In genomic region chr3:38165722-38166387, GRCh38 we compare ENCODE assay signal across 8 cellular contexts. TPM values are rescaled to one million over a fixed set of nuclear protein-coding genes. Genes with fewer than 3 reads are reported as not detected.
DNase-seq lines count a peak whose midpoint lies in the region; ATAC-seq, FAIRE-seq and TF ChIP-seq lines count a peak whose summit lies in the region.

No MANE protein-coding gene starts in this region.

- peak overlapping the region; percentile 98 for H3K27ac ChIP-seq in K562 (ENCODE audit: extremely low read depth, low read depth, low read length)
- peak overlapping the region; percentile 98 to 99 for H3K27ac ChIP-seq in kidney (ENCODE audit: low read depth in 2 of 2, low read length in 2 of 2)
- H3K27ac ChIP-seq in spleen, result peak overlapping the region; percentile 92 to 99 (median 96)

- peaks cover 14% of the 10 kb centered on the region for H4K20me1 ChIP-seq in K562 (replicated peaks; ENCODE audit: control insufficient read depth, insufficient read depth, low read length)

- H3K9ac ChIP-seq in K562 (ENCODE audit: insufficient read depth in 1 of 2, low read depth in 2 of 2, low read length in 2 of 2) (peak overlapping the region; percentile 91 to 94), kidney (ENCODE audit: low read length in 2 of 2) (peak overlapping the region; percentile 78 to 96)

- H3K4me3 ChIP-seq in K562 (peak overlapping the region; percentile 91), kidney (ENCODE audit: low read length in 2 of 2) (peak overlapping the region; percentile 83 to 90), spleen (peak overlapping the region; percentile 69 to 89 (median 78))

- no TSS peak for BruUV-seq in K562 (replicated peaks; lab: Mats Ljungman, UMichigan)

- intact Hi-C loops in K562 (cut with micrococcal nuclease), result loop anchor here (1.0 kb wide), 1 partner anchor 29 kb away; the partner anchor contains the start of gene ACAA1
- intact Hi-C loops in kidney (cut with DNase I), result no loop called here
- intact Hi-C loops in spleen (cut with DNase I; ENCODE audit: low total_unique reads), result no loop called here

- H3K4me2 ChIP-seq in K562 (ENCODE audit: insufficient read depth, low read length), result peak overlapping the region; percentile 89

- H3K27me3 Mint-ChIP-seq in T-helper 1 cell treated with Interleukin-12 subunit alpha and Interleukin-12 subunit beta and Interleukin-4 antibody, amounts not matched to agents 30 μg/mL and 1 μg/mL, for 36 hours (ENCODE audit: low read depth), result no peaks in the 10 kb centered on the region

- peak overlapping the region; percentile 94 for H3K4me3 Mint-ChIP-seq in T-helper 1 cell treated with Interleukin-12 subunit alpha and Interleukin-12 subunit beta and Interleukin-4 antibody, amounts not matched to agents 30 μg/mL and 1 μg/mL, for 36 hours

- TF ChIP-seq CTCF in K562 (IDR thresholded peaks at IDR 0.05 in 2 of 3, conservative IDR thresholded peaks at IDR 0.05 in 1 of 3; ENCODE audit: insufficient read depth in 2 of 3, low read depth in 1 of 3, low read length in 3 of 3), result no peak
- no peak for TF ChIP-seq CTCF in kidney (IDR thresholded peaks at IDR 0.05; ENCODE audit: borderline replicate concordance, extremely low read depth, insufficient read depth)
- no peak for TF ChIP-seq CTCF in spleen (IDR thresholded peaks at IDR 0.05 in 8 of 11, conservative IDR thresholded peaks at IDR 0.05 in 3 of 11)

- peaks cover 55% of the 10 kb centered on the region for H3K79me2 ChIP-seq in K562 (ENCODE audit: control insufficient read depth, insufficient read depth, low read length)

- peak in 1 of 2 experiments; percentile 9; a peak in 1 of 4 replicates for TF ChIP-seq RAD21 in K562 (CRISPR knock-in tag; conservative IDR thresholded peaks at IDR 0.05 in 1 of 2, IDR thresholded peaks at IDR 0.05 in 1 of 2)

- no peaks in the 10 kb centered on the region for H3K27me3 ChIP-seq in K562 (ENCODE audit: control insufficient read depth in 2 of 2, insufficient read depth in 2 of 2, low read length in 2 of 2)
- no peaks in the 10 kb centered on the region for H3K27me3 ChIP-seq in spleen (replicated peaks in 1 of 7)

- ATAC-seq in K562 (peak; percentile 60), HG03196 (IDR thresholded peaks at IDR 0.05; ENCODE audit: unreplicated experiment) (no peak)

- 1% methylated on average over 38 of the region's 62 CpGs for WGBS in K562 (ENCODE audit: insufficient coverage, low coverage, missing lambda C conversion rate)
- 1 to 2% (median 1%) methylated on average over 26 to 62 of the region's 62 CpGs for WGBS in spleen, 5 donors

- POLR2A ChIA-PET in K562 (lab: Yijun Ruan, JAX), result interaction anchor here (0.6 to 5.4 kb wide), 22 partner anchors 8 to 575 kb away, joined by 3 to 55 read pairs (median 4); partner anchors contain the start of genes ACAA1 and MYD88

- H3K9me3 ChIP-seq in K562 (replicated peaks; ENCODE audit: control insufficient read depth, insufficient read depth, low read depth, low read length), result no peaks in the 10 kb centered on the region
- H3K9me3 ChIP-seq in kidney (ENCODE audit: control insufficient read depth in 1 of 2, low read length in 2 of 2), result no peaks in the 10 kb centered on the region
- no peaks in the 10 kb centered on the region for H3K9me3 ChIP-seq in spleen

- H3K4me1 ChIP-seq in K562 (replicated peaks in 1 of 2; ENCODE audit: control insufficient read depth in 2 of 2, insufficient read depth in 2 of 2, low read length in 2 of 2), result peaks cover 22 to 35% of the 10 kb centered on the region in 2 experiments
- peaks cover 2 to 9% of the 10 kb centered on the region in 2 donors for H3K4me1 ChIP-seq in kidney (ENCODE audit: control insufficient read depth in 1 of 2, insufficient read depth in 1 of 2, low read depth in 1 of 2, low read length in 2 of 2)
- peaks cover 12 to 60% (median 41%) of the 10 kb centered on the region in 6 donors for H3K4me1 ChIP-seq in spleen

- TF ChIP-seq EP300 in K562 (IDR thresholded peaks at IDR 0.05; ENCODE audit: low read length), result no peak

- no peaks in the 10 kb centered on the region for H3K9me3 Mint-ChIP-seq in T-helper 1 cell treated with Interleukin-12 subunit alpha and Interleukin-12 subunit beta and Interleukin-4 antibody, amounts not matched to agents 30 μg/mL and 1 μg/mL, for 36 hours

- DNase-seq in T-helper 1 cell (no peak), M059J (ENCODE audit: low read depth) (peak; percentile 48), K562 (ENCODE audit: extremely low read depth in 1 of 4, low spot score in 3 of 4) (peak in 2 of 4 experiments; percentile 74 to 77), kidney (no peak), spleen (no peak), NCI-H2107 treated with DMSO at 0.1 percent for 48 hours (lab: John Stamatoyannopoulos, UW; ENCODE audit: unreplicated experiment) (no peak)

- peak overlapping the region; percentile 98 for H2AFZ ChIP-seq in K562 (ENCODE audit: low read depth, low read length)

- H3K9me1 ChIP-seq in K562 (ENCODE audit: control insufficient read depth, insufficient read depth, low read length), result peaks cover 2% of the 10 kb centered on the region

- peak overlapping the region; percentile 97 for H3K27ac Mint-ChIP-seq in T-helper 1 cell treated with Interleukin-12 subunit alpha and Interleukin-12 subunit beta and Interleukin-4 antibody, amounts not matched to agents 30 μg/mL and 1 μg/mL, for 36 hours

- H3K36me3 ChIP-seq in K562 (ENCODE audit: control insufficient read depth, insufficient read depth, low read length) (peaks cover 21% of the 10 kb centered on the region), kidney (ENCODE audit: control insufficient read depth in 1 of 2, insufficient read depth in 2 of 2, low read length in 2 of 2) (peaks cover 0 to 2% of the 10 kb centered on the region in 2 donors), spleen (no peaks in the 10 kb centered on the region)

- peak; percentile 1; the same call in 1 of the 2 replicates for TF ChIP-seq POLR2A in K562 (conservative IDR thresholded peaks at IDR 0.05)
- TF ChIP-seq POLR2A in spleen (IDR thresholded peaks at IDR 0.05), result no peak

- FAIRE-seq in K562 (lab: Jason Lieb, UNC) (no peak), kidney (lab: Jason Lieb, UNC) (no peak)

- CTCF ChIA-PET in K562 (lab: Yijun Ruan, JAX; ENCODE audit: low intra/inter-chr PET ratio), result interaction anchor here (0.7 kb wide), 1 partner anchor 982 kb away, joined by 4 read pairs; no protein-coding TSS in a partner anchor

- in situ Hi-C loops in K562 (cut with MboI), result no loop called here

- peaks cover 44% of the 10 kb centered on the region for H3K4me1 Mint-ChIP-seq in T-helper 1 cell treated with Interleukin-12 subunit alpha and Interleukin-12 subunit beta and Interleukin-4 antibody, amounts not matched to agents 30 μg/mL and 1 μg/mL, for 36 hours (ENCODE audit: low read depth)

- H3K36me3 Mint-ChIP-seq in T-helper 1 cell treated with Interleukin-12 subunit alpha and Interleukin-12 subunit beta and Interleukin-4 antibody, amounts not matched to agents 30 μg/mL and 1 μg/mL, for 36 hours (ENCODE audit: low read depth), result peaks cover 14% of the 10 kb centered on the region

RNA-seq across cellular contexts. Expression of gene OXSR1, which starts 0.5 kb away (rescaled TPM):
- 28.2 and 47.4 TPM in 2 replicates for total RNA-seq in M059J (2014; rRNA removed; shearing (Covaris generic))
- 34.0 and 89.9 TPM in 2 replicates for total RNA-seq in K562 (2011; cell fraction: chromatin; rRNA removed; ENCODE audit: low replicate concordance)
- 19.0 and 27.6 TPM in 2 replicates for total RNA-seq in K562 (2011; cell fraction: nucleolus; rRNA removed)
- total RNA-seq in K562 (2011; cell fraction: nucleoplasm; rRNA removed), result 36.4 and 39.6 TPM in 2 replicates
- 32.8 and 35.0 TPM in 2 replicates for total RNA-seq in K562 (2014; rRNA removed)
- 50.0 and 55.2 TPM in 2 replicates for total RNA-seq in K562 (2014; rRNA removed; fragmentation: Illumina TruSeq; extraction: Trizol)
- total RNA-seq in K562 (2015; rRNA removed; fragmentation: Illumina TruSeq; extraction: Trizol), result 44.7 and 47.6 TPM in 2 replicates
- 48.6 and 56.4 TPM in 2 replicates for total RNA-seq in K562 (2021)
- polyA plus RNA-seq in K562 (2011; rRNA removed), result 63.4 and 87.6 TPM in 2 replicates
- 27.9 and 44.8 TPM in 2 replicates for polyA plus RNA-seq in K562 (2011; cell fraction: cytosol; rRNA removed)
- polyA plus RNA-seq in K562 (2011; cell fraction: nucleus; rRNA removed), result 49.3 and 61.9 TPM in 2 replicates
- polyA plus RNA-seq in K562 (2012), result 27.8 and 43.2 TPM in 2 replicates
- 54.1 and 60.9 TPM in 2 replicates for polyA plus RNA-seq in K562 (2014; fragmentation: Illumina TruSeq; extraction: Trizol)
- polyA plus RNA-seq in K562 (2014; fragmentation: Nextera tagmentation; extraction: Ambion mirVana), result 10 to 100 TPM; 15.7 to 19.8 TPM
- polyA plus RNA-seq in K562 (2014; rRNA removed), result 48.7 and 50.3 TPM in 2 replicates
- 80.0 and 84.2 TPM in 2 replicates for polyA minus RNA-seq in K562 (2011; rRNA and poly(A)+ RNA removed)
- 41.3 and 44.5 TPM in 2 replicates for polyA minus RNA-seq in K562 (2011; cell fraction: cytosol; rRNA and poly(A)+ RNA removed)
- 28.9 and 51.4 TPM in 2 replicates for polyA minus RNA-seq in K562 (2011; cell fraction: nucleus; rRNA and poly(A)+ RNA removed)
- 40.0 TPM for total RNA-seq in kidney
- polyA plus RNA-seq in kidney (ENCODE audit: insufficient read depth, low read depth, low replicate concordance), result 16.7 TPM
- 10 to 100 TPM; 28.6 to 45.0 (median 33.4) TPM for total RNA-seq in spleen
- 10 to 100 TPM in 1 of 3 donors, 1 to 10 TPM in 2; 9.3 to 12.4 (median 9.7) TPM for polyA plus RNA-seq in spleen

RNA-seq across cellular contexts. Expression of gene MYD88, which starts 27.4 kb away (rescaled TPM):
- total RNA-seq in M059J (2014; rRNA removed; shearing (Covaris generic)), result 12.9 and 14.1 TPM in 2 replicates
- total RNA-seq in K562 (2011; cell fraction: chromatin; rRNA removed; ENCODE audit: low replicate concordance), result 14.4 and 29.3 TPM in 2 replicates
- total RNA-seq in K562 (2011; cell fraction: nucleolus; rRNA removed), result 19.7 and 21.7 TPM in 2 replicates
- total RNA-seq in K562 (2011; cell fraction: nucleoplasm; rRNA removed), result 17.0 and 17.3 TPM in 2 replicates
- total RNA-seq in K562 (2014; rRNA removed) (13.3 and 25.3 TPM in 2 replicates), K562 (2014; rRNA removed; fragmentation: Illumina TruSeq; extraction: Trizol) (3.2 and 3.3 TPM in 2 replicates), K562 (2015; rRNA removed; fragmentation: Illumina TruSeq; extraction: Trizol) (4.1 and 5.0 TPM in 2 replicates), K562 (2021) (33.0 and 33.1 TPM in 2 replicates), kidney (34.5 TPM), spleen (100 to 1,000 TPM in 2 of 7 donors, 10 to 100 TPM in 5; 69.8 to 146 (median 90.9) TPM)
- polyA plus RNA-seq in K562 (2011; rRNA removed) (37.6 and 37.8 TPM in 2 replicates), K562 (2014; fragmentation: Illumina TruSeq; extraction: Trizol) (39.2 and 47.3 TPM in 2 replicates), K562 (2014; fragmentation: Nextera tagmentation; extraction: Ambion mirVana) (10 to 100 TPM; 19.5 to 37.7 TPM), K562 (2014; rRNA removed) (27.6 and 37.7 TPM in 2 replicates), kidney (ENCODE audit: insufficient read depth, low read depth, low replicate concordance) (20.8 TPM), spleen (10 to 100 TPM; 38.8 to 53.3 (median 41.1) TPM)
- 45.5 and 50.8 TPM in 2 replicates for polyA plus RNA-seq in K562 (2011; cell fraction: cytosol; rRNA removed)
- polyA plus RNA-seq in K562 (2011; cell fraction: nucleus; rRNA removed), result 61.3 and 86.0 TPM in 2 replicates
- 32.0 and 43.5 TPM in 2 replicates for polyA plus RNA-seq in K562 (2012)
- 29.7 and 37.4 TPM in 2 replicates for polyA minus RNA-seq in K562 (2011; rRNA and poly(A)+ RNA removed)
- 21.7 and 26.8 TPM in 2 replicates for polyA minus RNA-seq in K562 (2011; cell fraction: cytosol; rRNA and poly(A)+ RNA removed)
- 24.2 and 32.2 TPM in 2 replicates for polyA minus RNA-seq in K562 (2011; cell fraction: nucleus; rRNA and poly(A)+ RNA removed)

RNA-seq across cellular contexts. Expression of gene ACAA1, which starts 28.9 kb away (rescaled TPM):
- total RNA-seq in M059J (2014; rRNA removed; shearing (Covaris generic)), result 10.0 and 13.2 TPM in 2 replicates
- 89.1 and 251 TPM in 2 replicates for total RNA-seq in K562 (2011; cell fraction: chromatin; rRNA removed; ENCODE audit: low replicate concordance)
- total RNA-seq in K562 (2011; cell fraction: nucleolus; rRNA removed), result 210 and 237 TPM in 2 replicates
- 121 and 146 TPM in 2 replicates for total RNA-seq in K562 (2011; cell fraction: nucleoplasm; rRNA removed)
- total RNA-seq in K562 (2014; rRNA removed), result 55.0 and 66.3 TPM in 2 replicates
- 23.6 and 34.5 TPM in 2 replicates for total RNA-seq in K562 (2014; rRNA removed; fragmentation: Illumina TruSeq; extraction: Trizol)
- total RNA-seq in K562 (2015; rRNA removed; fragmentation: Illumina TruSeq; extraction: Trizol), result 53.5 and 62.3 TPM in 2 replicates
- 66.8 and 67.9 TPM in 2 replicates for total RNA-seq in K562 (2021)
- 60.2 and 92.0 TPM in 2 replicates for polyA plus RNA-seq in K562 (2011; rRNA removed)
- polyA plus RNA-seq in K562 (2011; cell fraction: cytosol; rRNA removed), result 63.6 and 69.7 TPM in 2 replicates
- 347 and 373 TPM in 2 replicates for polyA plus RNA-seq in K562 (2011; cell fraction: nucleus; rRNA removed)
- 60.7 and 67.7 TPM in 2 replicates for polyA plus RNA-seq in K562 (2012)
- polyA plus RNA-seq in K562 (2014; fragmentation: Illumina TruSeq; extraction: Trizol), result 54.5 and 57.2 TPM in 2 replicates
- polyA plus RNA-seq in K562 (2014; fragmentation: Nextera tagmentation; extraction: Ambion mirVana), result 1 to 10 TPM; 4.0 to 7.9 TPM
- 88.9 and 96.0 TPM in 2 replicates for polyA plus RNA-seq in K562 (2014; rRNA removed)
- polyA minus RNA-seq in K562 (2011; rRNA and poly(A)+ RNA removed), result 66.3 and 72.1 TPM in 2 replicates
- polyA minus RNA-seq in K562 (2011; cell fraction: cytosol; rRNA and poly(A)+ RNA removed), result 31.5 and 38.0 TPM in 2 replicates
- 111 and 182 TPM in 2 replicates for polyA minus RNA-seq in K562 (2011; cell fraction: nucleus; rRNA and poly(A)+ RNA removed)
- total RNA-seq in kidney, result 90.0 TPM
- polyA plus RNA-seq in kidney (ENCODE audit: insufficient read depth, low read depth, low replicate concordance), result 566 TPM
- total RNA-seq in spleen, result 100 to 1,000 TPM in 2 of 7 donors, 10 to 100 TPM in 5; 77.5 to 120 (median 88.0) TPM
- polyA plus RNA-seq in spleen, result 10 to 100 TPM; 68.4 to 79.3 (median 73.9) TPM
